Comparison of ENCODE assay signal across 19 cellular contexts in the genomic region with DNA sequence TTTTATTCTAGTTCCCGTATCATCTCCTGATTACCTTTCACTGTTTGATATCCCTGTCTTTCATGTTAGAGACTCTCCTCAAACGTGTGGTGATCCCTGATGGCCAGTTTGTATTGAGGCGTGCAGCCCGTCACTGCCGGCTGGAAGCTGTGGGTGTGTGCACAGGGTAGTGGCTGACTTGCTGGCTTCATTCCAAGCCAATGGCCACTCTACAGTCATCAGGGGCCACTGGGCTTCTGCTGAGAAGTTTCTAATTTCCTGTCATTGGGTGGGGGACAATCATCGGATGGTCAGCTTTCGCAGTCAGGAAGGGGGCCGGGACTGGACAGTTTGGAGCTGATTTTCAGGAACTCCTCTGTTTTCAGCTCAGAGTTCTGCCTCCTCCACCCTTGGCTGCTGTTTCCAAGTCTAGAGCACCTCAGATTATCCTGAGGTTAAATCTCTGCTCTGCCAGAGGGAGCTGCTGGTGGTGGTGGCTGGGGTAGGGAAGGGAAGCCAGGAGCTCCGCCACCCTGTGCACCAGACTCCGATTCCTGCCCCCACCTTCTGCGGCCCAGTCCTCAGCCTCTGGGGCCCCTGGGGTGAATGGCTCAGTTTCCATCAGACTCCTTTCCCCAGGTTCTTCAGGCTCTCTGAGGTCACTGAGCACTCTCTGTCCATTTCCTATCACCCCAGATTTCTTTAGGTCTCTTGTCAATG. TPM values are rescaled to one million over a fixed set of nuclear protein-coding genes. Genes with fewer than 3 reads are reported as not detected.
DNase-seq lines count a peak whose midpoint lies in the region; ATAC-seq and TF ChIP-seq lines count a peak whose summit lies in the region.
"Had no signal": no experiment of that assay in that cellular context is flagged by ENCODE, and none has a peak within 500 bp of the region (broad histone marks: within the 10 kb centered on the region; RNA-seq: fewer than 3 reads in every experiment).

No MANE protein-coding gene starts in this region.

- peaks cover 11% of the 10 kb centered on the region for H3K36me3 Mint-ChIP-seq in endothelial cell (ENCODE audit: low read depth, unreplicated experiment)
- H3K36me3 Mint-ChIP-seq in activated CD8-positive, alpha-beta T cell treated with anti-CD3 and anti-CD28 coated beads for 36 hours (ENCODE audit: low read depth), result no peaks in the 10 kb centered on the region
- H3K36me3 Mint-ChIP-seq: activated naive CD4-positive, alpha-beta T cell treated with anti-CD3 and anti-CD28 coated beads, Interleukin-2, amount 10 ng/mL, durations not matched to agents 7 days and 5 days; CD4-positive, alpha-beta memory T cell; naive thymus-derived CD4-positive, alpha-beta T cell had no signal

- peaks cover 20% of the 10 kb centered on the region for H3K4me1 Mint-ChIP-seq in endothelial cell (ENCODE audit: unreplicated experiment)
- no peaks in the 10 kb centered on the region for H3K4me1 Mint-ChIP-seq in activated CD8-positive, alpha-beta T cell treated with anti-CD3 and anti-CD28 coated beads for 36 hours (ENCODE audit: low read depth)
- H3K4me1 Mint-ChIP-seq: activated naive CD4-positive, alpha-beta T cell treated with anti-CD3 and anti-CD28 coated beads, Interleukin-2, amount 10 ng/mL, durations not matched to agents 7 days and 5 days had no signal

- H3K9me3 ChIP-seq in Panc1 (ENCODE audit: control insufficient read depth, insufficient read depth, low read depth, low read length), result no peaks in the 10 kb centered on the region
- H3K9me3 ChIP-seq in lung (ENCODE audit: control insufficient read depth in 2 of 2, insufficient read depth in 1 of 2, low read length in 1 of 2), result no peaks in the 10 kb centered on the region
- no peaks in the 10 kb centered on the region for H3K9me3 ChIP-seq in spleen
- H3K9me3 ChIP-seq: MG63, thoracic aorta had no signal

- no peak overlapping the region for H3K4me3 Mint-ChIP-seq in endothelial cell (ENCODE audit: unreplicated experiment)
- H3K4me3 Mint-ChIP-seq in activated CD8-positive, alpha-beta T cell treated with anti-CD3 and anti-CD28 coated beads for 36 hours, result no peak overlapping the region
- H3K4me3 Mint-ChIP-seq: activated naive CD4-positive, alpha-beta T cell treated with anti-CD3 and anti-CD28 coated beads, Interleukin-2, amount 10 ng/mL, durations not matched to agents 7 days and 5 days; activated T-cell treated with anti-CD3 and anti-CD28 coated beads, Interleukin-2, amount 50 U/mL, for 24 hours; CD4-positive, alpha-beta memory T cell; naive thymus-derived CD4-positive, alpha-beta T cell had no signal

- ATAC-seq in Panc1, result peak; percentile 40; the same call in 1 of the 2 replicates
- ATAC-seq in lung (ENCODE audit: insufficient read depth, low FRiP score), result peak; percentile 29
- ATAC-seq in HG03469 (IDR thresholded peaks at IDR 0.05; ENCODE audit: unreplicated experiment), result no peak
- no peak for ATAC-seq in HG02610 (IDR thresholded peaks at IDR 0.05; ENCODE audit: unreplicated experiment)
- ATAC-seq in activated CD8-positive, alpha-beta T cell treated with anti-CD3 and anti-CD28 coated beads for 36 hours, result no peak
- ATAC-seq: naive thymus-derived CD4-positive, alpha-beta T cell had no signal

- in situ Hi-C loops in Panc1 (cut with HindIII; ENCODE audit: low pct_unique_long_range_greater_than_20kb, low sequenced_read_pairs), result no loop called here

- no peak overlapping the region for H3K4me3 ChIP-seq in Panc1 (ENCODE audit: low read depth in 2 of 2, low read length in 2 of 2)
- H3K4me3 ChIP-seq in lung, result no peak overlapping the region
- H3K4me3 ChIP-seq in spleen, result no peak overlapping the region
- H3K4me3 ChIP-seq: MG63, thoracic aorta had no signal

- intact Hi-C loops in Panc1 (cut with micrococcal nuclease; ENCODE audit: unreplicated experiment), result no loop called here
- intact Hi-C loops in spleen (cut with DNase I; ENCODE audit: low total_unique reads), result no loop called here
- intact Hi-C loops in activated CD8-positive, alpha-beta T cell treated with anti-CD3 and anti-CD28 coated beads for 36 hours (cut with micrococcal nuclease), result no loop called here

- H3K36me3 ChIP-seq in Panc1 (ENCODE audit: control insufficient read depth, insufficient read depth, low read length), result peaks cover 3% of the 10 kb centered on the region; the same call in 1 of the 2 replicates
- no peaks in the 10 kb centered on the region for H3K36me3 ChIP-seq in lung (ENCODE audit: control insufficient read depth in 2 of 2, insufficient read depth in 2 of 2, low read length in 2 of 2)
- H3K36me3 ChIP-seq in spleen, result no peaks in the 10 kb centered on the region
- H3K36me3 ChIP-seq: MG63, thoracic aorta had no signal

- TF ChIP-seq POLR2A in spleen (IDR thresholded peaks at IDR 0.05), result no peak

- WGBS in lung, 2 donors, result 64 to 71% methylated on average over 11 of the region's 11 CpGs
- 70 to 75% (median 72%) methylated on average over 11 of the region's 11 CpGs for WGBS in spleen, 5 donors

- H3K9me3 Mint-ChIP-seq in endothelial cell (ENCODE audit: unreplicated experiment), result no peaks in the 10 kb centered on the region
- H3K9me3 Mint-ChIP-seq in activated CD8-positive, alpha-beta T cell treated with anti-CD3 and anti-CD28 coated beads for 36 hours, result no peaks in the 10 kb centered on the region
- H3K9me3 Mint-ChIP-seq: activated naive CD4-positive, alpha-beta T cell treated with anti-CD3 and anti-CD28 coated beads, Interleukin-2, amount 10 ng/mL, durations not matched to agents 7 days and 5 days; activated T-cell treated with anti-CD3 and anti-CD28 coated beads, Interleukin-2, amount 50 U/mL, for 24 hours; naive thymus-derived CD4-positive, alpha-beta T cell had no signal

- no peak for TF ChIP-seq CTCF in Panc1 (IDR thresholded peaks at IDR 0.05)
- TF ChIP-seq CTCF in endothelial cell (IDR thresholded peaks at IDR 0.05; ENCODE audit: unreplicated experiment), result no peak
- TF ChIP-seq CTCF in lung (IDR thresholded peaks at IDR 0.05; ENCODE audit: control extremely low read depth, extremely low read depth), result no peak
- TF ChIP-seq CTCF in spleen (IDR thresholded peaks at IDR 0.05 in 8 of 11, conservative IDR thresholded peaks at IDR 0.05 in 3 of 11), result no peak
- no peak for TF ChIP-seq CTCF in activated CD8-positive, alpha-beta T cell treated with anti-CD3 and anti-CD28 coated beads for 36 hours (IDR thresholded peaks at IDR 0.05)

- peak overlapping the region; percentile 41 for H3K27ac Mint-ChIP-seq in endothelial cell (ENCODE audit: unreplicated experiment)
- H3K27ac Mint-ChIP-seq in activated CD8-positive, alpha-beta T cell treated with anti-CD3 and anti-CD28 coated beads for 36 hours, result no peak overlapping the region
- H3K27ac Mint-ChIP-seq: activated naive CD4-positive, alpha-beta T cell treated with anti-CD3 and anti-CD28 coated beads, Interleukin-2, amount 10 ng/mL, durations not matched to agents 7 days and 5 days; activated T-cell treated with anti-CD3 and anti-CD28 coated beads, Interleukin-2, amount 50 U/mL, for 24 hours; naive thymus-derived CD4-positive, alpha-beta T cell had no signal

- no TSS peak for BruUV-seq in Panc1 (replicated peaks; lab: Mats Ljungman, UMichigan)

- no peaks in the 10 kb centered on the region for H3K27me3 Mint-ChIP-seq in endothelial cell (ENCODE audit: unreplicated experiment)
- H3K27me3 Mint-ChIP-seq in activated CD8-positive, alpha-beta T cell treated with anti-CD3 and anti-CD28 coated beads for 36 hours, result no peaks in the 10 kb centered on the region
- H3K27me3 Mint-ChIP-seq: activated T-cell treated with anti-CD3 and anti-CD28 coated beads, Interleukin-2, amount 50 U/mL, for 24 hours had no signal

- CTCF ChIA-PET in Panc1 (lab: Charles Lee), result no interaction called here
- CTCF ChIA-PET in activated CD8-positive, alpha-beta T cell treated with anti-CD3 and anti-CD28 coated beads for 36 hours (lab: Charles Lee), result no interaction called here

- H3K27ac ChIP-seq in Panc1 (ENCODE audit: low read length) (peak overlapping the region; percentile 59), lung (ENCODE audit: low read depth in 1 of 2, low read length in 1 of 2) (peak overlapping the region; percentile 27 to 52), spleen (peak overlapping the region in 7 of 8 donors; percentile 26 to 66 (median 55))
- H3K27ac ChIP-seq: thoracic aorta had no signal

- POLR2A ChIA-PET in Panc1 (lab: Charles Lee), result no interaction called here
- POLR2A ChIA-PET in activated CD8-positive, alpha-beta T cell treated with anti-CD3 and anti-CD28 coated beads for 36 hours (lab: Charles Lee), result no interaction called here

- H3K4me1 ChIP-seq in Panc1 (ENCODE audit: control insufficient read depth, insufficient read depth, low read length), result peaks cover 56% of the 10 kb centered on the region
- peaks cover 0 to 8% of the 10 kb centered on the region in 2 donors for H3K4me1 ChIP-seq in lung (ENCODE audit: control insufficient read depth in 2 of 2, insufficient read depth in 2 of 2, low read length in 2 of 2)
- peaks cover 0 to 4% (median 0%) of the 10 kb centered on the region in 6 donors for H3K4me1 ChIP-seq in spleen

- H3K27me3 ChIP-seq in Panc1 (ENCODE audit: control insufficient read depth, insufficient read depth, low read length) (no peaks in the 10 kb centered on the region), lung (ENCODE audit: control insufficient read depth, insufficient read depth) (no peaks in the 10 kb centered on the region), spleen (replicated peaks in 1 of 7) (peaks cover 0 to 4% (median 0%) of the 10 kb centered on the region in 7 donors)
- H3K27me3 ChIP-seq: MG63 had no signal

- DNase-seq in Panc1 (ENCODE audit: low read depth, low spot score), result no peak
- DNase-seq in endothelial cell (ENCODE audit: low spot score), result no peak
- no peak for DNase-seq in lung (ENCODE audit: low spot score)
- DNase-seq in spleen, result peak; percentile 74
- DNase-seq in GF-D8 (lab: John Stamatoyannopoulos, UW), result no peak
- no peak for DNase-seq in activated CD8-positive, alpha-beta T cell treated with anti-CD3 and anti-CD28 coated beads for 36 hours
- DNase-seq: activated CD4-positive, alpha-beta T cell treated with anti-CD3 and anti-CD28 coated beads, Interleukin-2, amount 50 U/mL, for 48 hours; activated naive CD4-positive, alpha-beta T cell treated with anti-CD3 and anti-CD28 coated beads, Interleukin-2, amount 10 ng/mL, durations not matched to agents 7 days and 5 days; activated T-cell treated with anti-CD3 and anti-CD28 coated beads, Interleukin-2, amount 50 U/mL, for 24 hours; CD4-positive, alpha-beta memory T cell; foreskin fibroblast; MG63; naive thymus-derived CD4-positive, alpha-beta T cell; NCI-H1694 treated with DMSO at 0.1 percent for 48 hours; NCI-H345; stimulated activated CD8-positive, alpha-beta memory T cell treated with anti-CD3 and anti-CD28 coated beads, Interleukin-4, amount 100 ng/mL, for 48 hours had no signal

RNA-seq across cellular contexts. Expression of a gene that starts 34.9 kb away (rescaled TPM):
- total RNA-seq in Panc1 (2021; ENCODE audit: unreplicated experiment) (120 TPM), endothelial cell (ENCODE audit: unreplicated experiment) (20.6 TPM), lung (10 to 100 TPM; 24.7 to 29.2 TPM), spleen (1 to 10 TPM in 5 of 7 donors, under 1 TPM in 2; 0.72 to 2.6 (median 2.1) TPM)
- 108 TPM for polyA plus RNA-seq in Panc1 (2012; ENCODE audit: insufficient read length)
- polyA plus RNA-seq in lung (10 to 100 TPM; 12.5 to 15.1 TPM), spleen (1 to 10 TPM in 2 of 3 donors, under 1 TPM in 1; 0.76 to 1.4 (median 1.2) TPM)
- total RNA-seq in activated CD8-positive, alpha-beta T cell treated with anti-CD3 and anti-CD28 coated beads for 36 hours, result 1 to 10 TPM; 1.7 to 2.3 TPM

Comparison
In these comparisons a context has a peak if more than half of its experiments do, and no peak if none do; other contexts are left out.
1. ATAC-seq: peak in Panc1 (single experiment) and lung (single experiment); none in HG03469 (single experiment), HG02610 (single experiment) and activated CD8-positive, alpha-beta T cell treated with anti-CD3 and anti-CD28 coated beads for 36 hours (single experiment).
2. Peak in every context shown above with its lines, with median percentiles within 50 percentile points of each other: H3K27ac ChIP-seq.